In genomic region chr2:239240480-239240881, GRCh38 we compare ENCODE assay signal across 9 cellular contexts.
DNase-seq lines count a peak whose midpoint lies in the region; ATAC-seq and TF ChIP-seq lines count a peak whose summit lies in the region.
"Had no signal": no experiment of that assay in that cellular context is flagged by ENCODE, and none has a peak within 500 bp of the region (broad histone marks: within the 10 kb centered on the region; RNA-seq: fewer than 3 reads in every experiment).

No MANE protein-coding gene starts in this region.

- H4K91ac ChIP-seq in IMR-90 (ENCODE audit: insufficient read depth, low read depth, low read length), result 0 out of 2 replicates have a peak overlapping the region, but pooled peaks have one; percentile 18

- no peak overlapping the region for H3K14ac ChIP-seq in IMR-90 (replicated peaks; ENCODE audit: low read depth, low read length)

- CTCF ChIA-PET in IMR-90 (lab: Yijun Ruan, JAX), result no interaction called here
- CTCF ChIA-PET in activated CD8-positive, alpha-beta memory T cell treated with anti-CD3 and anti-CD28 coated beads, Interleukin-2, amount 10 ng/mL, durations not matched to agents 7 days and 5 days (lab: Charles Lee), result no interaction called here

- POLR2A ChIA-PET in IMR-90 (lab: Charles Lee; ENCODE audit: unreplicated experiment), result no interaction called here

- peaks cover 62% of the 10 kb centered on the region for H3K79me2 ChIP-seq in MM.1S (ENCODE audit: low read length)

- peaks cover 3% of the 10 kb centered on the region for H3K36me3 Mint-ChIP-seq in activated CD8-positive, alpha-beta memory T cell treated with anti-CD3 and anti-CD28 coated beads, Interleukin-2, amount 10 ng/mL, durations not matched to agents 7 days and 5 days

- no peaks in the 10 kb centered on the region for H3K9me2 ChIP-seq in MM.1S (replicated peaks; ENCODE audit: insufficient read depth, low read length)

- H3K4me2 ChIP-seq in IMR-90 (ENCODE audit: low read depth, low read length), result peak overlapping the region; percentile 19; the same call in 1 of the 2 replicates
- H3K4me2 ChIP-seq in MM.1S (ENCODE audit: low read depth, low read length), result no peak overlapping the region

- H3K36me3 ChIP-seq in IMR-90 (ENCODE audit: control insufficient read depth, insufficient read depth, low read length) (0 out of 2 replicates have a peak, but pooled peaks cover 1% of the 10 kb centered on the region), rectal smooth muscle tissue (ENCODE audit: control insufficient read depth, insufficient read depth, low read length) (no peaks in the 10 kb centered on the region), MM.1S (replicated peaks; ENCODE audit: insufficient read depth, low read length) (no peaks in the 10 kb centered on the region), HAP-1 (replicated peaks) (no peaks in the 10 kb centered on the region)

- 0 out of 2 replicates have a peak overlapping the region, but pooled peaks have one; percentile 14 for H3K4ac ChIP-seq in IMR-90 (ENCODE audit: low read depth, low read length)

- no peaks in the 10 kb centered on the region for H3K27me3 ChIP-seq in IMR-90 (ENCODE audit: control insufficient read depth, insufficient read depth, low read length)
- no peaks in the 10 kb centered on the region for H3K27me3 ChIP-seq in right cardiac atrium (ENCODE audit: control insufficient read depth, insufficient read depth)
- no peaks in the 10 kb centered on the region for H3K27me3 ChIP-seq in rectal smooth muscle tissue (ENCODE audit: control insufficient read depth, insufficient read depth, low read length)
- H3K27me3 ChIP-seq in MM.1S (replicated peaks; ENCODE audit: insufficient read depth, low read length), result no peaks in the 10 kb centered on the region
- H3K27me3 ChIP-seq in HAP-1 (ENCODE audit: low read depth), result no peaks in the 10 kb centered on the region

- H3F3A ChIP-seq in MM.1S (ENCODE audit: insufficient read depth, low read length), result no peaks in the 10 kb centered on the region

- peaks cover 2% of the 10 kb centered on the region for H3K4me1 Mint-ChIP-seq in activated CD8-positive, alpha-beta memory T cell treated with anti-CD3 and anti-CD28 coated beads, Interleukin-2, amount 10 ng/mL, durations not matched to agents 7 days and 5 days

- H3K4me1 ChIP-seq in IMR-90 (ENCODE audit: control insufficient read depth, insufficient read depth, low read length) (peaks cover 13% of the 10 kb centered on the region), right cardiac atrium (ENCODE audit: control insufficient read depth, insufficient read depth, low read length) (peaks cover 15% of the 10 kb centered on the region), rectal smooth muscle tissue (ENCODE audit: control insufficient read depth, insufficient read depth, low read length) (peaks cover 43% of the 10 kb centered on the region), MM.1S (ENCODE audit: low read length) (peaks cover under 1% of the 10 kb centered on the region; the same call in 1 of the 2 replicates), HAP-1 (no peaks in the 10 kb centered on the region)

- ATAC-seq in IMR-90 (ENCODE audit: low read depth) (peak; percentile 18; the same call in 1 of the 2 replicates), right cardiac atrium (peak; percentile 88 to 92)
- ATAC-seq in activated CD8-positive, alpha-beta memory T cell treated with anti-CD3 and anti-CD28 coated beads, Interleukin-2, amount 10 ng/mL, durations not matched to agents 7 days and 5 days, result no peak

- intact Hi-C loops in IMR-90 (cut with micrococcal nuclease) (no loop called here), right cardiac atrium (cut with DNase I) (no loop called here)

- no peak overlapping the region for H3K23ac ChIP-seq in IMR-90 (ENCODE audit: low read depth, low read length)

- TF ChIP-seq CTCF in IMR-90 (conservative IDR thresholded peaks at IDR 0.05; ENCODE audit: low read depth, low read length) (no peak), MM.1S (IDR thresholded peaks at IDR 0.05; ENCODE audit: low read length) (no peak)

- in situ Hi-C loops in IMR-90 (cut with MboI; ENCODE audit: low sequenced_read_pairs), result no loop called here
- in situ Hi-C loops in HAP-1 (cut with MboI; ENCODE audit: low sequenced_read_pairs), result no loop called here

- H2AFZ ChIP-seq in IMR-90 (replicated peaks; ENCODE audit: low read length, poor library complexity) (peak overlapping the region; percentile 34), MM.1S (ENCODE audit: low read length) (no peak overlapping the region)

- H2BK20ac ChIP-seq in IMR-90 (ENCODE audit: low read depth, low read length), result no peak overlapping the region

- no peaks in the 10 kb centered on the region for H3K27me3 Mint-ChIP-seq in activated CD8-positive, alpha-beta memory T cell treated with anti-CD3 and anti-CD28 coated beads, Interleukin-2, amount 10 ng/mL, durations not matched to agents 7 days and 5 days

- 69% methylated on average over 12 of the region's 14 CpGs; no CpG with 5 or more reads in 1 of the 2 experiments for WGBS in IMR-90 (ENCODE audit: extremely low coverage in 2 of 2, insufficient read length in 1 of 2), 2 experiments
- WGBS in right cardiac atrium, result 29% methylated on average over 14 of the region's 14 CpGs

- no peak overlapping the region; the same call in 1 of the 2 replicates for H3K27ac ChIP-seq in IMR-90 (ENCODE audit: insufficient read depth, low read length)
- H3K27ac ChIP-seq in right cardiac atrium (ENCODE audit: low read length), result peak overlapping the region; percentile 94
- H3K27ac ChIP-seq in rectal smooth muscle tissue (ENCODE audit: low read depth, low read length), result peak overlapping the region; percentile 79
- H3K27ac ChIP-seq in MM.1S (ENCODE audit: low read length), result no peak overlapping the region

- no TSS peak for BruUV-seq in IMR-90 (replicated peaks; lab: Mats Ljungman, UMichigan)

- H3K18ac ChIP-seq in IMR-90 (ENCODE audit: low read depth, low read length), result no peak overlapping the region; the same call in 1 of the 2 replicates

- no peak overlapping the region for H2BK5ac ChIP-seq in IMR-90 (ENCODE audit: low read depth, low read length, poor library complexity, severe bottlenecking)

- H3K4me3 ChIP-seq in IMR-90 (ENCODE audit: insufficient read depth, low read depth, low read length), result no peak overlapping the region
- no peak overlapping the region for H3K4me3 ChIP-seq in right cardiac atrium (ENCODE audit: low read length)
- H3K4me3 ChIP-seq in rectal smooth muscle tissue (ENCODE audit: low read length), result peak overlapping the region; percentile 29
- no peak overlapping the region for H3K4me3 ChIP-seq in MM.1S (ENCODE audit: low read length)
- H3K4me3 ChIP-seq in HAP-1, result no peak overlapping the region

- no peak overlapping the region for H4K5ac ChIP-seq in IMR-90 (ENCODE audit: low read depth, low read length)

- H4K20me1 ChIP-seq in IMR-90 (ENCODE audit: insufficient read depth, low read length) (peaks cover 12% of the 10 kb centered on the region), MM.1S (ENCODE audit: insufficient read depth, low read length) (no peaks in the 10 kb centered on the region)

- TF ChIP-seq POLR2A in IMR-90 (IDR thresholded peaks at IDR 0.05; ENCODE audit: low read depth, low read length), result no peak

- H3K9me1 ChIP-seq in IMR-90 (ENCODE audit: insufficient read depth, low read length), result peaks cover 13% of the 10 kb centered on the region; the same call in 1 of the 2 replicates

- H3K56ac ChIP-seq in IMR-90 (ENCODE audit: extremely low read depth, insufficient read depth, low read length), result no peak overlapping the region

- H4K8ac ChIP-seq in IMR-90 (ENCODE audit: low read depth in 2 of 2, low read length in 2 of 2), result peak overlapping the region; percentile 10 to 29; a peak in 2 of 4 replicates

- H2BK120ac ChIP-seq in IMR-90 (ENCODE audit: low read depth, low read length), result no peak overlapping the region

- no peak overlapping the region for H3K9ac ChIP-seq in IMR-90 (ENCODE audit: low read depth, low read length)
- H3K9ac ChIP-seq in rectal smooth muscle tissue (ENCODE audit: low read length), result no peak overlapping the region
- H3K9ac ChIP-seq in MM.1S (ENCODE audit: low read length), result no peak overlapping the region

- dilution Hi-C loops in IMR-90 (cut with HindIII; ENCODE audit: low sequenced_read_pairs, unreplicated experiment), result no loop called here

- no peak overlapping the region for H3K4me3 Mint-ChIP-seq in activated CD8-positive, alpha-beta memory T cell treated with anti-CD3 and anti-CD28 coated beads, Interleukin-2, amount 10 ng/mL, durations not matched to agents 7 days and 5 days

- peak overlapping the region; percentile 21; the same call in 1 of the 2 replicates for H2AK5ac ChIP-seq in IMR-90 (ENCODE audit: low read depth, low read length)

- H2AK9ac ChIP-seq in IMR-90 (replicated peaks; ENCODE audit: low read depth, low read length, poor library complexity), result peak overlapping the region; percentile 1

- no peak for TF ChIP-seq RAD21 in IMR-90 (IDR thresholded peaks at IDR 0.05; ENCODE audit: low read length)

- no peak overlapping the region for H3K27ac Mint-ChIP-seq in activated CD8-positive, alpha-beta memory T cell treated with anti-CD3 and anti-CD28 coated beads, Interleukin-2, amount 10 ng/mL, durations not matched to agents 7 days and 5 days

- H2BK15ac ChIP-seq in IMR-90 (ENCODE audit: low read depth, low read length), result no peak overlapping the region

- H3K9me3 Mint-ChIP-seq in activated CD8-positive, alpha-beta memory T cell treated with anti-CD3 and anti-CD28 coated beads, Interleukin-2, amount 10 ng/mL, durations not matched to agents 7 days and 5 days (ENCODE audit: low read depth), result no peaks in the 10 kb centered on the region

- H3K9me3 ChIP-seq in IMR-90 (ENCODE audit: control insufficient read depth, insufficient read depth, low read length) (no peaks in the 10 kb centered on the region), right cardiac atrium (ENCODE audit: control insufficient read depth, low read length) (no peaks in the 10 kb centered on the region), MM.1S (replicated peaks; ENCODE audit: insufficient read depth, low read length) (no peaks in the 10 kb centered on the region), HAP-1 (no peaks in the 10 kb centered on the region)

- DNase-seq in IMR-90 (no peak), right cardiac atrium (peak; percentile 63 to 85 (median 82)), MM.1S (no peak), HAP-1 (ENCODE audit: low spot score in 2 of 2) (no peak), DMS79 treated with DMSO at 0.1 percent for 48 hours (lab: John Stamatoyannopoulos, UW) (no peak)
- peak; percentile 31 for DNase-seq in activated CD8-positive, alpha-beta memory T cell treated with anti-CD3 and anti-CD28 coated beads, Interleukin-2, amount 10 ng/mL, durations not matched to agents 7 days and 5 days
- no peak for DNase-seq in activated naive CD4-positive, alpha-beta T cell treated with anti-CD3 and anti-CD28 coated beads, Interleukin-2, amount 50 U/mL, for 16 hours
- DNase-seq: NCI-H226 had no signal

- peaks cover 40 to 48% of the 10 kb centered on the region in 2 experiments for H3K79me1 ChIP-seq in IMR-90 (ENCODE audit: low read depth in 1 of 2, low read length in 2 of 2)

TF ChIP-seq in IMR-90, 13 proteins besides CTCF, POLR2A, EP300 and RAD21 (continues in another document):
- TF ChIP-seq CHD1 (IDR thresholded peaks at IDR 0.05; ENCODE audit: low read depth, low read length) (no peak), NFE2L2 (IDR thresholded peaks at IDR 0.05; ENCODE audit: low read depth, low read length) (no peak), MAZ (IDR thresholded peaks at IDR 0.05; ENCODE audit: borderline replicate concordance, low read depth, low read length) (no peak)

Comparison
In these comparisons a context has a peak if more than half of its experiments do, and no peak if none do; other contexts are left out.
1. DNase-seq: peak in activated CD8-positive, alpha-beta memory T cell treated with anti-CD3 and anti-CD28 coated beads, Interleukin-2, amount 10 ng/mL, durations not matched to agents 7 days and 5 days (single experiment) and right cardiac atrium (3 of 3); none in IMR-90 (single experiment), MM.1S (single experiment), activated naive CD4-positive, alpha-beta T cell treated with anti-CD3 and anti-CD28 coated beads, Interleukin-2, amount 50 U/mL, for 16 hours (single experiment), HAP-1 (0 of 2) and DMS79 treated with DMSO at 0.1 percent for 48 hours (single experiment).
2. H3K27ac ChIP-seq: peak in right cardiac atrium (single experiment) and rectal smooth muscle tissue (single experiment); none in IMR-90 (single experiment) and MM.1S (single experiment).